Comparison of ENCODE assay signal across 8 cellular contexts in the genomic region with DNA sequence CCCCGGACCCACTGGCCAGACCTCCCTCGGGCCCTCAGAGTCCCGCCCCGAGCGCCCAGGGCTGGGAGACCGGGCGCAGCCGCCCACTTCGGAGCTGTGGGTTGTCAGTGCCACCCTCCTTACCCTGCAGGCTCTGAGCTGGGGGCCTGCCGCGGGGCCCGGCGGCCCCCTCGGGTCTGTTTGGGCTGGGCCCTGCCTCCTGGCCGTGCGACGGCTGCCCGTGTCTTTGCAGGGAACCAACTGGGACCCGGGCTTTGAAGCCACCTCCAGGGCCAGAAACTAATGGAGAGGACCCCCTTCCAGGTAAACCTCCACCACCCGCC. TPM values are rescaled to one million over a fixed set of nuclear protein-coding genes. Genes with fewer than 3 reads are reported as not detected.
DNase-seq lines count a peak whose midpoint lies in the region; ATAC-seq, FAIRE-seq and TF ChIP-seq lines count a peak whose summit lies in the region.

No MANE protein-coding gene starts in this region.

- in situ Hi-C loops in GM12878 (cut with MboI), result no loop called here

- WGBS in GM12878 (ENCODE audit: insufficient coverage, insufficient replicate concordance, low lambda C conversion rate, missing lambda C conversion rate), result under 1% methylated on average over 19 of the region's 20 CpGs

- no peak for TF ChIP-seq POLR2A in GM12878 (IDR thresholded peaks at IDR 0.05; ENCODE audit: low read depth, low read length)

- BruUV-seq in GM12878 (replicated peaks; lab: Mats Ljungman, UMichigan), result no TSS peak

- H3K27ac ChIP-seq in ACC112 (ENCODE audit: low read depth, low read length) (no peak overlapping the region), GM12878 (ENCODE audit: control insufficient read depth, insufficient read depth) (no peak overlapping the region), mucosa of rectum (ENCODE audit: low read depth in 2 of 2, low read length in 2 of 2) (no peak overlapping the region)

- H3K9ac ChIP-seq in GM12878 (ENCODE audit: control insufficient read depth, insufficient read depth, low read length) (peak overlapping the region; percentile 58), mucosa of rectum (ENCODE audit: low read depth in 1 of 2, low read length in 2 of 2) (no peak overlapping the region)

- POLR2A ChIA-PET in HEK293T (lab: Yijun Ruan, JAX) (interaction anchor here (0.7 to 5.1 kb wide), 13 partner anchors 10 to 222 kb away, joined by 3 to 70 read pairs (median 7); a partner anchor contains a TSS), GM12878 (lab: Charles Lee) (interaction anchor here (0.6 to 1.6 kb wide), 7 partner anchors 8 to 329 kb away, joined by 3 to 11 read pairs (median 3); a partner anchor contains a TSS)

- no peak for ATAC-seq in GM12878

- H3K4me2 ChIP-seq in GM12878 (ENCODE audit: control insufficient read depth, insufficient read depth), result peak overlapping the region; percentile 96

- peaks cover 12% of the 10 kb centered on the region for H3K4me1 ChIP-seq in ACC112 (ENCODE audit: control insufficient read depth, insufficient read depth, low read length, unreplicated experiment)
- H3K4me1 ChIP-seq in GM12878 (ENCODE audit: control insufficient read depth, insufficient read depth, low read length), result peaks cover 8% of the 10 kb centered on the region; the same call in 1 of the 2 replicates
- peaks cover 4 to 10% of the 10 kb centered on the region in 2 donors for H3K4me1 ChIP-seq in mucosa of rectum (ENCODE audit: control insufficient read depth in 2 of 2, insufficient read depth in 2 of 2, low read length in 2 of 2)

- no peak for TF ChIP-seq EP300 in GM12878 (IDR thresholded peaks at IDR 0.05; ENCODE audit: borderline replicate concordance in 1 of 2, control insufficient read depth in 1 of 2, low read depth in 2 of 2, low read length in 2 of 2)

- TF ChIP-seq CTCF in GM12878 (IDR thresholded peaks at IDR 0.05 in 2 of 3, conservative IDR thresholded peaks at IDR 0.05 in 1 of 3; ENCODE audit: control insufficient read depth in 2 of 3, extremely low read depth in 1 of 3, insufficient read depth in 1 of 3, low read depth in 3 of 3, low read length in 3 of 3), result no peak

- H2AFZ ChIP-seq in ACC112 (ENCODE audit: low read length, unreplicated experiment) (no peak overlapping the region), GM12878 (ENCODE audit: control insufficient read depth, low read depth, low read length) (peak overlapping the region; percentile 76)

- H3K27me3 ChIP-seq in ACC112 (ENCODE audit: insufficient read depth, low read length) (no peaks in the 10 kb centered on the region), GM12878 (replicated peaks in 1 of 2; ENCODE audit: control insufficient read depth in 2 of 2, insufficient read depth in 2 of 2, low read length in 1 of 2) (no peaks in the 10 kb centered on the region), mucosa of rectum (ENCODE audit: control insufficient read depth in 2 of 2, insufficient read depth in 2 of 2, low read length in 2 of 2) (no peaks in the 10 kb centered on the region)

- H3K36me3 ChIP-seq in ACC112 (ENCODE audit: insufficient read depth, low read length) (no peaks in the 10 kb centered on the region), GM12878 (ENCODE audit: control insufficient read depth in 2 of 2, insufficient read depth in 2 of 2, low read length in 1 of 2) (peaks cover 7 to 17% of the 10 kb centered on the region in 2 experiments; a peak in 3 of 4 replicates), mucosa of rectum (ENCODE audit: control insufficient read depth in 2 of 2, insufficient read depth in 2 of 2, low read length in 2 of 2) (peaks cover 0 to 4% of the 10 kb centered on the region in 2 donors)

- H3K9me3 ChIP-seq in GM12878 (replicated peaks; ENCODE audit: control insufficient read depth, insufficient read depth, low read length) (no peaks in the 10 kb centered on the region), mucosa of rectum (ENCODE audit: control insufficient read depth in 2 of 2, low read length in 2 of 2) (no peaks in the 10 kb centered on the region)

- H3K4me3 ChIP-seq in ACC112 (ENCODE audit: low read depth, low read length), result peak overlapping the region; percentile 78
- peak overlapping the region; percentile 73 for H3K4me3 ChIP-seq in GM12878
- peak overlapping the region; percentile 56 to 70 for H3K4me3 ChIP-seq in mucosa of rectum (ENCODE audit: low read length in 2 of 2)

- intact Hi-C loops in GM12878 (cut with micrococcal nuclease; ENCODE audit: unreplicated experiment), result no loop called here

- CTCF ChIA-PET in HEK293T (lab: Yijun Ruan, JAX) (no interaction called here), GM12878 (lab: Yijun Ruan, JAX) (interaction anchor here (0.7 to 2.2 kb wide), 4 partner anchors 8 to 41 kb away, joined by 3 to 6 read pairs (median 5); a partner anchor contains a TSS)

- H3K79me2 ChIP-seq in ACC112 (ENCODE audit: control insufficient read depth, insufficient read depth, low read length, unreplicated experiment) (peaks cover 8% of the 10 kb centered on the region), GM12878 (ENCODE audit: control insufficient read depth, insufficient read depth, low read length) (peaks cover 6% of the 10 kb centered on the region)

- no peak for TF ChIP-seq RAD21 in GM12878 (IDR thresholded peaks at IDR 0.05; ENCODE audit: insufficient read depth, low read depth, low read length)

- RAD21 ChIA-PET in GM12878 (lab: Charles Lee; ENCODE audit: unreplicated experiment), result interaction anchor here (0.8 to 2.4 kb wide), 6 partner anchors 10 to 31 kb away, joined by 3 to 8 read pairs (median 5); a partner anchor contains a TSS

- DNase-seq in HEK293T (ENCODE audit: extremely low spot score), result no peak
- DNase-seq in GM12878 (ENCODE audit: low read depth, low spot score), result no peak
- DNase-seq in iPS-NIHi11 (ENCODE audit: low spot score), result no peak
- no peak for DNase-seq in GM19240 (ENCODE audit: insufficient read length, low spot score)
- DNase-seq in NCI-H226, result no peak
- DNase-seq in SW480 (ENCODE audit: low spot score), result no peak

- no peaks in the 10 kb centered on the region for H4K20me1 ChIP-seq in GM12878 (ENCODE audit: control insufficient read depth, insufficient read depth)

- FAIRE-seq in GM12878 (lab: Jason Lieb, UNC), result no peak

- SMC1A ChIA-PET in GM12878 (lab: Charles Lee; ENCODE audit: uncharacterized antibody, unreplicated experiment), result interaction anchor here (0.9 to 1.7 kb wide), 3 partner anchors 26 to 60 kb away, joined by 3 to 6 read pairs (median 5); a partner anchor contains a TSS

RNA-seq across cellular contexts. Expression of a gene that starts 0.4 kb away (rescaled TPM):
- 15.9 and 19.2 TPM in 2 replicates for total RNA-seq in GM12878 (2013; cell fraction: nucleolus; rRNA removed)
- total RNA-seq in GM12878 (2014; rRNA removed) (38.0 and 38.9 TPM in 2 replicates), GM12878 (2014; rRNA removed; fragmentation: Illumina TruSeq; extraction: Trizol) (9.2 and 10.4 TPM in 2 replicates), GM12878 (2021) (24.9 and 30.8 TPM in 2 replicates)
- 2.7 TPM for polyA plus RNA-seq in GM12878 (2011; ENCODE audit: low read depth)
- polyA plus RNA-seq in GM12878 (2011; rRNA removed) (2.9 and 6.7 TPM in 2 replicates), GM12878 (2014; fragmentation: Illumina TruSeq; extraction: Trizol) (2.9 and 7.4 TPM in 2 replicates), GM12878 (2014; fragmentation: Nextera tagmentation; extraction: Ambion mirVana) (1 to 10 TPM in 1 of 2 experiments, under 1 TPM in 1; 0.23 to 2.5 TPM), GM12878 (2014; rRNA removed) (27.8 and 35.3 TPM in 2 replicates), GM12878 (2016; fragmentation: Nextera tagmentation; extraction: Ambion mirVana) (10 to 100 TPM; 40.4 to 47.9 TPM)
- polyA plus RNA-seq in GM12878 (2011; cell fraction: cytosol; rRNA removed), result 8.0 and 16.1 TPM in 2 replicates
- polyA plus RNA-seq in GM12878 (2011; cell fraction: nucleus; rRNA removed), result 84.2 and 116 TPM in 2 replicates
- polyA plus RNA-seq in GM12878 (2012), result 8.3 and 8.8 TPM in 2 replicates
- polyA minus RNA-seq in GM12878 (2011; rRNA and poly(A)+ RNA removed), result 3.1 and 10.9 TPM in 2 replicates
- polyA minus RNA-seq in GM12878 (2011; cell fraction: cytosol; rRNA and poly(A)+ RNA removed), result 2.7 and 6.4 TPM in 2 replicates
- polyA minus RNA-seq in GM12878 (2011; cell fraction: nucleus; rRNA and poly(A)+ RNA removed), result 22.4 and 41.5 TPM in 2 replicates

RNA-seq across cellular contexts. Expression of a gene that starts 10.7 kb away (rescaled TPM):
- total RNA-seq in GM12878 (2013; cell fraction: nucleolus; rRNA removed), result 1.1 and 1.9 TPM in 2 replicates
- not detected in 2 replicates for total RNA-seq in GM12878 (2014; rRNA removed)
- not detected in 2 replicates for total RNA-seq in GM12878 (2014; rRNA removed; fragmentation: Illumina TruSeq; extraction: Trizol)
- not detected in 2 replicates for total RNA-seq in GM12878 (2021)
- not detected for polyA plus RNA-seq in GM12878 (2011; ENCODE audit: low read depth)
- polyA plus RNA-seq in GM12878 (2011; rRNA removed), result not detected in 2 replicates
- 0.04 and 0.07 TPM in 2 replicates for polyA plus RNA-seq in GM12878 (2011; cell fraction: cytosol; rRNA removed)
- 0.42 and 0.63 TPM in 2 replicates for polyA plus RNA-seq in GM12878 (2011; cell fraction: nucleus; rRNA removed)
- 0.08 TPM in 1 of 2 replicates, not detected in the other for polyA plus RNA-seq in GM12878 (2012)
- polyA plus RNA-seq in GM12878 (2014; fragmentation: Illumina TruSeq; extraction: Trizol), result not detected in 2 replicates
- polyA plus RNA-seq in GM12878 (2014; fragmentation: Nextera tagmentation; extraction: Ambion mirVana), result not detected
- polyA plus RNA-seq in GM12878 (2014; rRNA removed), result 0.04 and 0.22 TPM in 2 replicates
- not detected for polyA plus RNA-seq in GM12878 (2016; fragmentation: Nextera tagmentation; extraction: Ambion mirVana)
- polyA minus RNA-seq in GM12878 (2011; rRNA and poly(A)+ RNA removed), result not detected in 2 replicates
- polyA minus RNA-seq in GM12878 (2011; cell fraction: cytosol; rRNA and poly(A)+ RNA removed), result not detected in 2 replicates
- 0.29 and 0.36 TPM in 2 replicates for polyA minus RNA-seq in GM12878 (2011; cell fraction: nucleus; rRNA and poly(A)+ RNA removed)

RNA-seq across cellular contexts. Expression of a gene that starts 14.6 kb away (rescaled TPM):
- 29.8 and 34.7 TPM in 2 replicates for total RNA-seq in GM12878 (2013; cell fraction: nucleolus; rRNA removed)
- total RNA-seq in GM12878 (2014; rRNA removed), result 5.6 and 6.6 TPM in 2 replicates
- 3.3 and 3.5 TPM in 2 replicates for total RNA-seq in GM12878 (2014; rRNA removed; fragmentation: Illumina TruSeq; extraction: Trizol)
- 7.9 and 9.6 TPM in 2 replicates for total RNA-seq in GM12878 (2021)
- polyA plus RNA-seq in GM12878 (2011; ENCODE audit: low read depth), result 1.3 TPM
- 3.4 and 4.3 TPM in 2 replicates for polyA plus RNA-seq in GM12878 (2011; rRNA removed)
- 4.9 and 6.5 TPM in 2 replicates for polyA plus RNA-seq in GM12878 (2011; cell fraction: cytosol; rRNA removed)
- polyA plus RNA-seq in GM12878 (2011; cell fraction: nucleus; rRNA removed), result 18.3 and 21.2 TPM in 2 replicates
- polyA plus RNA-seq in GM12878 (2012), result 2.5 and 2.8 TPM in 2 replicates
- 2.6 and 2.7 TPM in 2 replicates for polyA plus RNA-seq in GM12878 (2014; fragmentation: Illumina TruSeq; extraction: Trizol)
- polyA plus RNA-seq in GM12878 (2014; fragmentation: Nextera tagmentation; extraction: Ambion mirVana), result 1 to 10 TPM; 1.1 to 1.5 TPM
- 5.7 and 6.9 TPM in 2 replicates for polyA plus RNA-seq in GM12878 (2014; rRNA removed)
- polyA plus RNA-seq in GM12878 (2016; fragmentation: Nextera tagmentation; extraction: Ambion mirVana), result 1 to 10 TPM; 4.6 to 5.8 TPM
- polyA minus RNA-seq in GM12878 (2011; rRNA and poly(A)+ RNA removed), result 8.9 and 13.5 TPM in 2 replicates
- 4.0 and 4.5 TPM in 2 replicates for polyA minus RNA-seq in GM12878 (2011; cell fraction: cytosol; rRNA and poly(A)+ RNA removed)
- polyA minus RNA-seq in GM12878 (2011; cell fraction: nucleus; rRNA and poly(A)+ RNA removed), result 5.4 and 9.6 TPM in 2 replicates

RNA-seq across cellular contexts. Expression of a gene that starts 31.1 kb away (rescaled TPM):
- total RNA-seq in GM12878 (2013; cell fraction: nucleolus; rRNA removed), result 35.6 and 37.8 TPM in 2 replicates
- total RNA-seq in GM12878 (2014; rRNA removed), result 44.1 and 50.3 TPM in 2 replicates
- total RNA-seq in GM12878 (2014; rRNA removed; fragmentation: Illumina TruSeq; extraction: Trizol), result 23.5 and 27.1 TPM in 2 replicates
- 48.9 and 54.2 TPM in 2 replicates for total RNA-seq in GM12878 (2021)
- polyA plus RNA-seq in GM12878 (2011; ENCODE audit: low read depth), result 7.0 TPM
- 9.1 and 16.3 TPM in 2 replicates for polyA plus RNA-seq in GM12878 (2011; rRNA removed)
- 28.3 and 29.8 TPM in 2 replicates for polyA plus RNA-seq in GM12878 (2011; cell fraction: cytosol; rRNA removed)
- 37.2 and 52.6 TPM in 2 replicates for polyA plus RNA-seq in GM12878 (2011; cell fraction: nucleus; rRNA removed)
- polyA plus RNA-seq in GM12878 (2012), result 13.5 and 17.0 TPM in 2 replicates
- polyA plus RNA-seq in GM12878 (2014; fragmentation: Illumina TruSeq; extraction: Trizol), result 11.1 and 18.7 TPM in 2 replicates
- 1 to 10 TPM; 4.0 to 4.7 TPM for polyA plus RNA-seq in GM12878 (2014; fragmentation: Nextera tagmentation; extraction: Ambion mirVana)
- 27.8 and 30.8 TPM in 2 replicates for polyA plus RNA-seq in GM12878 (2014; rRNA removed)
- polyA plus RNA-seq in GM12878 (2016; fragmentation: Nextera tagmentation; extraction: Ambion mirVana), result 10 to 100 TPM; 59.1 to 63.2 TPM
- 51.9 and 87.8 TPM in 2 replicates for polyA minus RNA-seq in GM12878 (2011; rRNA and poly(A)+ RNA removed)
- 38.4 and 38.9 TPM in 2 replicates for polyA minus RNA-seq in GM12878 (2011; cell fraction: cytosol; rRNA and poly(A)+ RNA removed)
- polyA minus RNA-seq in GM12878 (2011; cell fraction: nucleus; rRNA and poly(A)+ RNA removed), result 26.7 and 43.5 TPM in 2 replicates

RNA-seq across cellular contexts. Expression of a gene that starts 53.4 kb away (rescaled TPM):
- total RNA-seq in GM12878 (2013; cell fraction: nucleolus; rRNA removed), result 23.2 and 35.0 TPM in 2 replicates
- total RNA-seq in GM12878 (2014; rRNA removed), result 14.0 and 19.1 TPM in 2 replicates
- total RNA-seq in GM12878 (2014; rRNA removed; fragmentation: Illumina TruSeq; extraction: Trizol), result 8.2 and 10.4 TPM in 2 replicates
- total RNA-seq in GM12878 (2021), result 127 and 135 TPM in 2 replicates
- 42.6 TPM for polyA plus RNA-seq in GM12878 (2011; ENCODE audit: low read depth)
- polyA plus RNA-seq in GM12878 (2011; rRNA removed), result 1.5 and 5.9 TPM in 2 replicates
- polyA plus RNA-seq in GM12878 (2011; cell fraction: cytosol; rRNA removed), result 17.1 and 29.2 TPM in 2 replicates
- polyA plus RNA-seq in GM12878 (2011; cell fraction: nucleus; rRNA removed), result 23.8 and 36.7 TPM in 2 replicates
- 148 and 155 TPM in 2 replicates for polyA plus RNA-seq in GM12878 (2012)
- 8.7 and 17.6 TPM in 2 replicates for polyA plus RNA-seq in GM12878 (2014; fragmentation: Illumina TruSeq; extraction: Trizol)
- 10 to 100 TPM in 1 of 2 experiments, 1 to 10 TPM in 1; 2.4 to 16.5 TPM for polyA plus RNA-seq in GM12878 (2014; fragmentation: Nextera tagmentation; extraction: Ambion mirVana)
- 32.2 and 53.4 TPM in 2 replicates for polyA plus RNA-seq in GM12878 (2014; rRNA removed)
- polyA plus RNA-seq in GM12878 (2016; fragmentation: Nextera tagmentation; extraction: Ambion mirVana), result 100 to 1,000 TPM; 107 to 115 TPM
- polyA minus RNA-seq in GM12878 (2011; rRNA and poly(A)+ RNA removed), result 7.2 and 8.9 TPM in 2 replicates
- polyA minus RNA-seq in GM12878 (2011; cell fraction: cytosol; rRNA and poly(A)+ RNA removed), result 44.1 and 66.7 TPM in 2 replicates
- polyA minus RNA-seq in GM12878 (2011; cell fraction: nucleus; rRNA and poly(A)+ RNA removed), result 8.8 and 18.3 TPM in 2 replicates
